ENCODE assay signal across 11 cellular contexts in the genomic region with DNA sequence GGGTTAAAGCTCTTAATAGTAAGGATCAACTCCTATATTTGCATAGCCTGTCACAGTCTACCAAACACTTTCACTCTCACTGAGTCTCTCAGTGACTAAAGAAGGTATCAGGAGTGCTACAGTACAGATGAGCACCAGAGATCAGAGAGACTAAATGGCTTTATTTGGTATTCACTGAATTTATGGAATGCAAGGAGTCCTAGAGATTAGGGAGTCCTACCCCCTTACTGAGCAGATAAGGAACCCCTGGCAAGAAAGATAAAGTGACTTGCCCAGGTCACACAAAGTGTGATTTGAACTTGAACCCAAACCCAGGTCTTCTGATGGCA.
DNase-seq lines count a peak whose midpoint lies in the region; ATAC-seq and TF ChIP-seq lines count a peak whose summit lies in the region.
"Had no signal": no experiment of that assay in that cellular context is flagged by ENCODE, and none has a peak within 500 bp of the region (broad histone marks: within the 10 kb centered on the region; RNA-seq: fewer than 3 reads in every experiment).

No MANE protein-coding gene starts in this region.

- TF ChIP-seq POLR2A in right lobe of liver (IDR thresholded peaks at IDR 0.05) = no peak

- H3K4me3 ChIP-seq in GM06990 (replicated peaks; ENCODE audit: low read depth, low read length) (no peak overlapping the region), Karpas-422 (ENCODE audit: low read length) (peak overlapping the region; percentile 70), SJCRH30 (no peak overlapping the region), right lobe of liver (no peak overlapping the region)
- H3K4me3 ChIP-seq: mucosa of descending colon, spleen had no signal

- H4K20me1 ChIP-seq in Karpas-422 (ENCODE audit: insufficient read depth, low read depth, low read length) = no peaks in the 10 kb centered on the region

- H3K27me3 ChIP-seq in GM06990 (replicated peaks; ENCODE audit: control insufficient read depth, insufficient read depth, low read length) (no peaks in the 10 kb centered on the region), Karpas-422 (ENCODE audit: low read length) (no peaks in the 10 kb centered on the region), SJCRH30 (no peaks in the 10 kb centered on the region), right lobe of liver (no peaks in the 10 kb centered on the region)

- H3K27ac ChIP-seq in Karpas-422 (ENCODE audit: low read length) (peak overlapping the region; percentile 79), SJCRH30 (no peak overlapping the region), right lobe of liver (no peak overlapping the region)
- H3K27ac ChIP-seq: spleen had no signal

- H3K4me2 ChIP-seq in Karpas-422 (ENCODE audit: low read depth, low read length, poor library complexity, severe bottlenecking) = peak overlapping the region; percentile 86

- H3K79me2 ChIP-seq in Karpas-422 (ENCODE audit: low read length) = no peaks in the 10 kb centered on the region

- 0 out of 2 replicates have a peak overlapping the region, but pooled peaks have one; percentile 12 for H2AFZ ChIP-seq in Karpas-422 (ENCODE audit: low read length)

- DNase-seq in GM06990 (ENCODE audit: extremely low read depth, insufficient read length) = peak; percentile 9
- peak; percentile 88 for DNase-seq in Karpas-422
- no peak for DNase-seq in islet precursor cell
- no peak for DNase-seq in SJCRH30
- DNase-seq in right lobe of liver = no peak
- DNase-seq in HT-29 (ENCODE audit: low spot score) = no peak
- DNase-seq: activated T-cell treated with anti-CD3 and anti-CD28 coated beads, Interleukin-2, amount 50 U/mL, for 72 hours; mucosa of descending colon; spleen had no signal

- H3K36me3 ChIP-seq in GM06990 (ENCODE audit: control insufficient read depth, insufficient read depth, low read length) (no peaks in the 10 kb centered on the region), Karpas-422 (ENCODE audit: insufficient read depth, low read length) (no peaks in the 10 kb centered on the region), SJCRH30 (no peaks in the 10 kb centered on the region), right lobe of liver (no peaks in the 10 kb centered on the region)
- H3K36me3 ChIP-seq: spleen had no signal

- intact Hi-C loops in right lobe of liver (cut with DNase I) = no loop called here

- peak; percentile 69 for ATAC-seq in GM19372 (IDR thresholded peaks at IDR 0.05; ENCODE audit: low read depth, unreplicated experiment)
- peak; percentile 94 for ATAC-seq in HG02870 (IDR thresholded peaks at IDR 0.05; ENCODE audit: unreplicated experiment)
- ATAC-seq in right lobe of liver = no peak
- ATAC-seq: activated T-cell treated with anti-CD3 and anti-CD28 coated beads, Interleukin-2, amount 50 U/mL, for 72 hours; mucosa of descending colon had no signal

- H3K9me2 ChIP-seq in Karpas-422 (replicated peaks; ENCODE audit: insufficient read depth, low read length) = no peaks in the 10 kb centered on the region

- TF ChIP-seq CTCF in GM06990 (IDR thresholded peaks at IDR 0.05; ENCODE audit: insufficient read depth, low read length, poor library complexity, severe bottlenecking) (no peak), right lobe of liver (IDR thresholded peaks at IDR 0.05) (no peak)

- H3K9me3 ChIP-seq in Karpas-422 (ENCODE audit: low read length) (no peaks in the 10 kb centered on the region), SJCRH30 (replicated peaks) (no peaks in the 10 kb centered on the region), right lobe of liver (no peaks in the 10 kb centered on the region)
- H3K9me3 ChIP-seq: mucosa of descending colon, spleen had no signal

- H3K4me1 ChIP-seq in Karpas-422 (ENCODE audit: low read length) = peaks cover 61% of the 10 kb centered on the region
- peaks cover 9% of the 10 kb centered on the region for H3K4me1 ChIP-seq in SJCRH30
- H3K4me1 ChIP-seq in right lobe of liver = no peaks in the 10 kb centered on the region

- H3K9ac ChIP-seq in Karpas-422 (ENCODE audit: low read length) = peak overlapping the region; percentile 32

Comparison
In these comparisons a context has a peak if more than half of its experiments do, and no peak if none do; other contexts are left out.
1. DNase-seq: peak in GM06990 (single experiment) and Karpas-422 (single experiment); none in islet precursor cell (single experiment), SJCRH30 (0 of 2), right lobe of liver (0 of 3) and HT-29 (single experiment).
2. ATAC-seq: peak in GM19372 (single experiment) and HG02870 (single experiment); none in right lobe of liver (0 of 4).